Comparison of ENCODE assay signal across 17 cellular contexts in the genomic region with DNA sequence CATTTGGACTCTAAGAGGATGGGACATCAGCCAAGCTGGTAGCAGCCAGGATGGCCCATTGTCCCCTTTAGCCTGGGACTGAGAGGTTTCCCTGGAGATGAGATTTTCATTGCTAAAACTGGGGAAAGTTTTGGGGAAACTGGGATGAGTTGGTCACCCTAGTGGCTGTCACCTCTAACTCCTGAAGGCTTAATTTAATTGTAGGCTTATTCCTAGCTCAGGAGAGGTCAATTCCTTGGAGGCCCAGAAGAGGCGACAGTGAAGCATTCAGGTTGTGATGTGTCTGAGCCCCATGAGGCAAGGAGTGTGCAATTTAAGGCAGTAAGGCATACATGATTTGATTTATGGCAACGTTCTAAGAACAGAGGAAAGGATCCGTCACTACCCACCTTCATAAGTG.
"Had no signal": no experiment of that assay in that cellular context is flagged by ENCODE, and none has a peak within 500 bp of the region (broad histone marks: within the 10 kb centered on the region; RNA-seq: fewer than 3 reads in every experiment).

No MANE protein-coding gene starts in this region.

- H3K4me1 ChIP-seq: esophagus muscularis mucosa, gastroesophageal sphincter, right atrium auricular region, tibial artery, upper lobe of left lung, vagina had no signal

- DNase-seq: cortex of kidney; dorsolateral prefrontal cortex; effector CD8-positive, alpha-beta T cell; glutamatergic neuron; kidney glomerular epithelial cell; mesendoderm; naive B cell; ovary; small intestine; stimulated activated CD4-positive, alpha-beta T cell treated with anti-CD3 and anti-CD28 coated beads, Interleukin-12 subunit alpha, Interleukin-12 subunit beta, amount 100 ng/mL, for 4 hours; stimulated activated naive CD4-positive, alpha-beta T cell; tibial artery; upper lobe of left lung had no signal

- H3K9me3 ChIP-seq: esophagus muscularis mucosa, gastroesophageal sphincter, ovary, right atrium auricular region, tibial artery, upper lobe of left lung, vagina had no signal

- H3K36me3 ChIP-seq: esophagus muscularis mucosa, gastroesophageal sphincter, ovary, right atrium auricular region, tibial artery, upper lobe of left lung, vagina had no signal

- H3K27me3 Mint-ChIP-seq: naive B cell had no signal

- H3K4me3 ChIP-seq: dorsolateral prefrontal cortex, esophagus muscularis mucosa, gastroesophageal sphincter, ovary, right atrium auricular region, tibial artery, upper lobe of left lung, vagina had no signal

- ATAC-seq: gastroesophageal sphincter had no signal

- H3K27ac ChIP-seq: dorsolateral prefrontal cortex, esophagus muscularis mucosa, gastroesophageal sphincter, ovary, right atrium auricular region, tibial artery, upper lobe of left lung, vagina had no signal

- H3K27me3 ChIP-seq: dorsolateral prefrontal cortex, esophagus muscularis mucosa, gastroesophageal sphincter, ovary, right atrium auricular region, tibial artery, upper lobe of left lung, vagina had no signal
